8 cellular contexts compared by ENCODE assay signal in genomic region chr13:48595330-48596127, GRCh38.
A peak's percentile ranks its signal among the peaks of the same experiment; 100 is the strongest.
DNase-seq lines count a peak whose midpoint lies in the region; ATAC-seq and TF ChIP-seq lines count a peak whose summit lies in the region.

No MANE protein-coding gene starts in this region.

- peak; percentile 75 for TF ChIP-seq CTCF in HL-60 (IDR thresholded peaks at IDR 0.05; ENCODE audit: insufficient read depth, low read length)

- ATAC-seq in GM18517 (IDR thresholded peaks at IDR 0.05; ENCODE audit: unreplicated experiment), result peak; percentile 69

- H3K27ac ChIP-seq in HL-60 (replicated peaks), result no peak overlapping the region

- no peak overlapping the region for H3K4me3 ChIP-seq in HL-60 (replicated peaks; ENCODE audit: insufficient read depth, low read length)

- no peaks in the 10 kb centered on the region for H3K27me3 ChIP-seq in HL-60 (ENCODE audit: insufficient read depth, poor library complexity, severe bottlenecking)

- DNase-seq in AG20443 (ENCODE audit: low spot score) (peak; percentile 70), HL-60 (ENCODE audit: low read depth in 1 of 2, low spot score in 1 of 2) (peak; percentile 66 to 89), SKM-1 treated with dmso at 0.1 percent for 144 hours (lab: John Stamatoyannopoulos, UW; ENCODE audit: unreplicated experiment) (peak; percentile 76), astrocyte of the hippocampus (ENCODE audit: low read depth, low spot score) (peak; percentile 77), iPS DF 19.7 (ENCODE audit: low read depth, low spot score) (peak; percentile 25), epidermal melanocyte (ENCODE audit: insufficient read length, low spot score) (no peak)
- DNase-seq in stimulated activated CD4-positive, alpha-beta T cell treated with anti-CD3 and anti-CD28 coated beads, Interleukin-15, amount 100 ng/mL, for 24 hours, result peak; percentile 61
